ENCODE assay signal across 27 cellular contexts in genomic region chr18:33132657-33133056, GRCh38.
"Had no signal": no experiment of that assay in that cellular context is flagged by ENCODE, and none has a peak within 500 bp of the region (broad histone marks: within the 10 kb centered on the region; RNA-seq: fewer than 3 reads in every experiment).

No MANE protein-coding gene starts in this region.

- H3K9me3 ChIP-seq: ovary, psoas muscle, stomach, suprapubic skin, testis, tibial artery, transverse colon, upper lobe of right lung, uterus had no signal

- DNase-seq: naive thymus-derived CD4-positive, alpha-beta T cell; natural killer cell; occipital lobe; ovary; posterior cingulate gyrus; psoas muscle; right cardiac atrium; stimulated activated CD4-positive, alpha-beta T cell treated with anti-CD3 and anti-CD28 coated beads, Interleukin-15, amount 100 ng/mL, for 24 hours; stimulated activated CD4-positive, alpha-beta T cell treated with anti-CD3 and anti-CD28 coated beads, Interleukin-2, amount 100 ng/mL, for 24 hours; stimulated activated CD4-positive, alpha-beta T cell treated with anti-CD3 and anti-CD28 coated beads, Interleukin-2, amount 100 ng/mL, for 48 hours; stimulated activated CD4-positive, alpha-beta T cell treated with anti-CD3 and anti-CD28 coated beads, Interleukin-4, amount 100 ng/mL, for 24 hours; stimulated activated naive B cell treated with anti-CD40 and anti-IgM and Interleukin-4, amounts not matched to agents 10 μg/mL and 1 μg/mL and 100 μg/mL, for 72 hours; stimulated activated naive CD4-positive, alpha-beta T cell treated with Interleukin-2 at 50 U/mL for 16 hours; stomach; substantia nigra; testis; tibial artery; transverse colon; upper lobe of right lung; uterus had no signal

- H3K4me2 ChIP-seq: neural progenitor cell, smooth muscle cell had no signal

- H2AFZ ChIP-seq: neural progenitor cell, parathyroid adenoma had no signal

- H3K4me1 ChIP-seq: neural progenitor cell, parathyroid adenoma, psoas muscle, stomach, suprapubic skin, testis, tibial artery, transverse colon, upper lobe of right lung, uterus had no signal

- ATAC-seq: naive thymus-derived CD4-positive, alpha-beta T cell; natural killer cell; psoas muscle; right cardiac atrium; sciatic nerve; stimulated activated effector memory CD8-positive, alpha-beta T cell treated with anti-CD3 and anti-CD28 coated beads, Interleukin-12 subunit alpha, Interleukin-12 subunit beta, amount 100 ng/mL, for 72 hours; stimulated activated naive B cell treated with anti-CD40 and anti-IgM and Interleukin-4, amounts not matched to agents 10 μg/mL and 1 μg/mL and 100 μg/mL, for 72 hours; upper lobe of right lung had no signal

- H3K79me2 ChIP-seq: parathyroid adenoma had no signal

- H3K27me3 ChIP-seq: neural progenitor cell, ovary, stomach, suprapubic skin, testis, tibial artery, transverse colon, upper lobe of right lung, uterus had no signal

- H3K36me3 ChIP-seq: neural progenitor cell, ovary, stomach, suprapubic skin, tibial artery, transverse colon, upper lobe of right lung, uterus had no signal

- H3K9ac ChIP-seq: neural progenitor cell, parathyroid adenoma had no signal

- H3K4me3 ChIP-seq: neural progenitor cell, ovary, psoas muscle, skin epidermis, smooth muscle cell, stomach, suprapubic skin, testis, tibial artery, transverse colon, upper lobe of right lung, uterus had no signal

- H3K27ac ChIP-seq: neural progenitor cell, ovary, parathyroid adenoma, psoas muscle, skin epidermis, stomach, suprapubic skin, testis, tibial artery, transverse colon, upper lobe of right lung, uterus had no signal
